ENCODE assay signal across 30 cellular contexts in genomic region chr9:264231-264630, GRCh38. TPM values are rescaled to one million over a fixed set of nuclear protein-coding genes. Genes with fewer than 3 reads are reported as not detected.
"Had no signal": no experiment of that assay in that cellular context is flagged by ENCODE, and none has a peak within 500 bp of the region (broad histone marks: within the 10 kb centered on the region; RNA-seq: fewer than 3 reads in every experiment).

No MANE protein-coding gene starts in this region.

- H3K36me3 ChIP-seq: ascending aorta, breast epithelium, cardiac muscle cell, colonic mucosa, esophagus muscularis mucosa, gastrocnemius medialis, heart left ventricle had no signal

- H3K9me3 ChIP-seq: ascending aorta, breast epithelium, colonic mucosa, esophagus muscularis mucosa, gastrocnemius medialis had no signal

- H3K4me3 ChIP-seq: ascending aorta, breast epithelium, cardiac muscle cell, colonic mucosa, dorsolateral prefrontal cortex, esophagus muscularis mucosa, gastrocnemius medialis, heart left ventricle had no signal

- H3K4me3 Mint-ChIP-seq: activated CD4-positive, alpha-beta memory T cell treated with anti-CD3 and anti-CD28 coated beads for 36 hours; activated CD4-positive, alpha-beta T cell treated with anti-CD3 and anti-CD28 coated beads for 36 hours; activated CD4-positive, alpha-beta T cell treated with anti-CD3 and anti-CD28 coated beads, Interleukin-2, amount 10 ng/mL, durations not matched to agents 24 days and 14 days; activated CD8-positive, alpha-beta memory T cell treated with anti-CD3 and anti-CD28 coated beads, Interleukin-2, amount 10 ng/mL, durations not matched to agents 7 days and 5 days; activated CD8-positive, alpha-beta T cell treated with anti-CD3 and anti-CD28 coated beads, Interleukin-2, amount 10 ng/mL, durations not matched to agents 7 days and 5 days; activated naive CD4-positive, alpha-beta T cell treated with anti-CD3 and anti-CD28 coated beads for 36 hours; activated naive CD4-positive, alpha-beta T cell treated with anti-CD3 and anti-CD28 coated beads, Interleukin-2, amount 50 U/mL, for 24 hours; activated naive CD8-positive, alpha-beta T cell treated with anti-CD3 and anti-CD28 coated beads, Interleukin-2, amount 10 ng/mL, durations not matched to agents 7 days and 5 days; activated T-helper 17 cell treated with anti-CD3 and anti-CD28 coated beads, Interleukin-2, amount 50 U/mL, for 72 hours; brain; endodermal cell had no signal

- H3K4me1 Mint-ChIP-seq: activated T-helper 17 cell treated with anti-CD3 and anti-CD28 coated beads, Interleukin-2, amount 50 U/mL, for 72 hours; brain had no signal

- ATAC-seq: activated CD4-positive, alpha-beta T cell treated with anti-CD3 and anti-CD28 coated beads for 36 hours; activated CD8-positive, alpha-beta memory T cell treated with anti-CD3 and anti-CD28 coated beads, Interleukin-2, amount 10 ng/mL, durations not matched to agents 7 days and 5 days; activated CD8-positive, alpha-beta T cell treated with anti-CD3 and anti-CD28 coated beads, Interleukin-2, amount 10 ng/mL, durations not matched to agents 7 days and 5 days; activated T-helper 17 cell treated with anti-CD3 and anti-CD28 coated beads, Interleukin-2, amount 50 U/mL, for 72 hours; foreskin keratinocyte; gastrocnemius medialis; heart left ventricle had no signal

- H3K27ac Mint-ChIP-seq: activated CD4-positive, alpha-beta memory T cell treated with anti-CD3 and anti-CD28 coated beads for 36 hours; activated CD4-positive, alpha-beta T cell treated with anti-CD3 and anti-CD28 coated beads for 36 hours; activated CD4-positive, alpha-beta T cell treated with anti-CD3 and anti-CD28 coated beads, Interleukin-2, amount 10 ng/mL, durations not matched to agents 24 days and 14 days; activated CD8-positive, alpha-beta memory T cell treated with anti-CD3 and anti-CD28 coated beads, Interleukin-2, amount 10 ng/mL, durations not matched to agents 7 days and 5 days; activated CD8-positive, alpha-beta T cell treated with anti-CD3 and anti-CD28 coated beads, Interleukin-2, amount 10 ng/mL, durations not matched to agents 7 days and 5 days; activated naive CD4-positive, alpha-beta T cell treated with anti-CD3 and anti-CD28 coated beads for 36 hours; activated naive CD4-positive, alpha-beta T cell treated with anti-CD3 and anti-CD28 coated beads, Interleukin-2, amount 50 U/mL, for 24 hours; activated naive CD8-positive, alpha-beta T cell treated with anti-CD3 and anti-CD28 coated beads, Interleukin-2, amount 10 ng/mL, durations not matched to agents 7 days and 5 days; activated T-helper 17 cell treated with anti-CD3 and anti-CD28 coated beads, Interleukin-2, amount 50 U/mL, for 72 hours; brain; endodermal cell had no signal

- DNase-seq: activated CD4-positive, alpha-beta memory T cell treated with anti-CD3 and anti-CD28 coated beads for 36 hours; activated CD4-positive, alpha-beta T cell treated with anti-CD3 and anti-CD28 coated beads for 36 hours; activated CD4-positive, alpha-beta T cell treated with anti-CD3 and anti-CD28 coated beads, Interleukin-2, amount 10 ng/mL, durations not matched to agents 24 days and 14 days; activated CD4-positive, CD25-positive, alpha-beta regulatory T cell; activated CD4-positive, CD25-positive, alpha-beta regulatory T cell treated with anti-CD3 and anti-CD28 coated beads, Interleukin-2, amount 50 U/mL, for 72 hours; activated CD8-positive, alpha-beta memory T cell treated with anti-CD3 and anti-CD28 coated beads, Interleukin-2, amount 10 ng/mL, durations not matched to agents 7 days and 5 days; activated CD8-positive, alpha-beta memory T cell treated with anti-CD3 and anti-CD28 coated beads, Interleukin-2, amount 50 U/mL, for 4 hours; activated CD8-positive, alpha-beta T cell treated with anti-CD3 and anti-CD28 coated beads, Interleukin-2, amount 10 ng/mL, durations not matched to agents 7 days and 5 days; activated effector memory CD4-positive, alpha-beta T cell treated with Interleukin-2 at 50 U/mL for 16 hours; activated naive CD4-positive, alpha-beta T cell treated with anti-CD3 and anti-CD28 coated beads for 36 hours; activated naive CD8-positive, alpha-beta T cell treated with anti-CD3 and anti-CD28 coated beads, Interleukin-2, amount 10 ng/mL, durations not matched to agents 7 days and 5 days; activated T-cell treated with anti-CD3 and anti-CD28 coated beads, Interleukin-2, amount 50 U/mL, for 1 hour; central memory CD4-positive, alpha-beta T cell; cerebellar nuclear complex; colonic mucosa; dorsolateral prefrontal cortex; effector memory CD4-positive, alpha-beta T cell; endodermal cell; erythroblast; foreskin keratinocyte; gastrocnemius medialis; glutamatergic neuron; heart left ventricle had no signal

- H3K27ac ChIP-seq: ascending aorta, breast epithelium, cardiac muscle cell, colonic mucosa, dorsolateral prefrontal cortex, foreskin keratinocyte, gastrocnemius medialis, heart left ventricle had no signal

- H3K36me3 Mint-ChIP-seq: brain had no signal

- H3K9me3 Mint-ChIP-seq: activated naive CD4-positive, alpha-beta T cell treated with anti-CD3 and anti-CD28 coated beads for 36 hours; activated naive CD4-positive, alpha-beta T cell treated with anti-CD3 and anti-CD28 coated beads, Interleukin-2, amount 50 U/mL, for 24 hours; activated T-helper 17 cell treated with anti-CD3 and anti-CD28 coated beads, Interleukin-2, amount 50 U/mL, for 72 hours; brain had no signal

- H3K4me1 ChIP-seq: ascending aorta, breast epithelium, colonic mucosa, foreskin keratinocyte, gastrocnemius medialis had no signal

- H3K27me3 Mint-ChIP-seq: activated CD4-positive, alpha-beta memory T cell treated with anti-CD3 and anti-CD28 coated beads for 36 hours; activated CD8-positive, alpha-beta memory T cell treated with anti-CD3 and anti-CD28 coated beads, Interleukin-2, amount 10 ng/mL, durations not matched to agents 7 days and 5 days; activated naive CD4-positive, alpha-beta T cell treated with anti-CD3 and anti-CD28 coated beads, Interleukin-2, amount 50 U/mL, for 24 hours; activated naive CD8-positive, alpha-beta T cell treated with anti-CD3 and anti-CD28 coated beads, Interleukin-2, amount 10 ng/mL, durations not matched to agents 7 days and 5 days; activated T-helper 17 cell treated with anti-CD3 and anti-CD28 coated beads, Interleukin-2, amount 50 U/mL, for 72 hours had no signal

RNA-seq across cellular contexts. Expression of gene DOCK8, which starts 49.6 kb away (rescaled TPM):
- total RNA-seq: cardiac muscle cell had no signal
